1 cellular context compared by ENCODE assay signal in the genomic region with DNA sequence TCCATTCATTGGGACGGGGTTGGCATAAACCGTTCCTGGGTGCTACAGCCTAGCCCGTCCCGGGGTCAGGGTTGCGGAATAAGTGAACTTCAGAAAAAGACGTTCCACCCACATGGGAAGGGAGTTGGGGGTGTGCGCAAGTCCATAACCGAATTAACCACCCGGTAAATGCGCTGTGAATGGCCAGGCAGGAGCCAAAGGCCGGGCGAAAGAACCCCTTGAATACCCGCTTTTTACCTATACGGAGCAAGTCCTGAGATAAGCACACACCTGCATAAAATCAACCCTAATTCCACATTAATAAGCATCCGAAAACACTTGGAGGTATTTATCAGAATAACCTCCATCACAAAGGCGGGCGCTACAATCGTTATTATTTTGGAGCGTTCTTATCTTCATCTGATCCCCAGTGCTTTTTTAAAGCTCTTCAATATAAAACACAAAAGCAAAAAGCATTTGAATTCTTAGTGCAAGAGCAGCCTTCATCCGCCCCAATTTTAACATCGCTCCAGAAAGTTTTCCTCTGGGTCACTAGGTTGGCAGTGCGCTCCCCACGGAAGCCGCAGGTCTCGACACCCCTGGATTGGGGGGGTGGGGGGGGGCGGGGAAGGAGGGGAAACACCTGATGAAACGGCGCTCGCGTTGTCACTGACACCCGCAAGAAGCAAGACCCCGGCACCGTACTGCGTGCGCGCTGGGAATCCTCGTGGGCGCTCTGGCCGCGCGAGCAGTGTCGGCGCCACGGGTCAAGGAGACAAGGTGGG.
TF ChIP-seq lines count a peak whose summit lies in the region.

No MANE protein-coding gene starts in this region.

TF ChIP-seq in K562, 482 proteins besides CTCF, POLR2A, EP300 and RAD21 (continued from another document and continues in another):
- TF ChIP-seq, protein P1, sequence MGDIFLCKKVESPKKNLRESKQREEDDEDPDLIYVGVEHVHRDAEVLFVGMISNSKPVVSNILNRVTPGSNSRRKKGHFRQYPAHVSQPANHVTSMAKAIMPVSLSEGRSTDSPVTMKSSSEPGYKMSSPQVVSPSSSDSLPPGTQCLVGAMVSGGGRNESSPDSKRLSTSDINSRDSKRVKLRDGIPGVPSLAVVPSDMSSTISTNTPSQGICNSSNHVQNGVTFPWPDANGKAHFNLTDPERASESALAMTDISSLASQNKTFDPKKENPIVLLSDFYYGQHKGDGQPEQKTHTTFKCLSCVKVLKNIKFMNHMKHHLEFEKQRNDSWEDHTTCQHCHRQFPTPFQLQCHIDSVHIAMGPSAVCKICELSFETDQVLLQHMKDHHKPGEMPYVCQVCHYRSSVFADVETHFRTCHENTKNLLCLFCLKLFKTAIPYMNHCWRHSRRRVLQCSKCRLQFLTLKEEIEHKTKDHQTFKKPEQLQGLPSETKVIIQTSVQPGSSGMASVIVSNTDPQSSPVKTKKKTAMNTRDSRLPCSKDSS (IDR thresholded peaks at IDR 0.05; ENCODE audit: low read depth, partially characterized antibody), result no peak
- TF ChIP-seq, protein P2, sequence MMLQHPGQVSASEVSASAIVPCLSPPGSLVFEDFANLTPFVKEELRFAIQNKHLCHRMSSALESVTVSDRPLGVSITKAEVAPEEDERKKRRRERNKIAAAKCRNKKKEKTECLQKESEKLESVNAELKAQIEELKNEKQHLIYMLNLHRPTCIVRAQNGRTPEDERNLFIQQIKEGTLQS (IDR thresholded peaks at IDR 0.05), result no peak
- TF ChIP-seq, protein P2 (CRISPR knock-in tag; conservative IDR thresholded peaks at IDR 0.05), result no peak
- TF ChIP-seq SRSF3 (IDR thresholded peaks at IDR 0.05; ENCODE audit: insufficient read depth, low read length), result no peak
- TF ChIP-seq EGR1 (conservative IDR thresholded peaks at IDR 0.05), result no peak
- TF ChIP-seq DACH1 (IDR thresholded peaks at IDR 0.05; ENCODE audit: partially characterized antibody), result no peak
- TF ChIP-seq, protein P3, sequence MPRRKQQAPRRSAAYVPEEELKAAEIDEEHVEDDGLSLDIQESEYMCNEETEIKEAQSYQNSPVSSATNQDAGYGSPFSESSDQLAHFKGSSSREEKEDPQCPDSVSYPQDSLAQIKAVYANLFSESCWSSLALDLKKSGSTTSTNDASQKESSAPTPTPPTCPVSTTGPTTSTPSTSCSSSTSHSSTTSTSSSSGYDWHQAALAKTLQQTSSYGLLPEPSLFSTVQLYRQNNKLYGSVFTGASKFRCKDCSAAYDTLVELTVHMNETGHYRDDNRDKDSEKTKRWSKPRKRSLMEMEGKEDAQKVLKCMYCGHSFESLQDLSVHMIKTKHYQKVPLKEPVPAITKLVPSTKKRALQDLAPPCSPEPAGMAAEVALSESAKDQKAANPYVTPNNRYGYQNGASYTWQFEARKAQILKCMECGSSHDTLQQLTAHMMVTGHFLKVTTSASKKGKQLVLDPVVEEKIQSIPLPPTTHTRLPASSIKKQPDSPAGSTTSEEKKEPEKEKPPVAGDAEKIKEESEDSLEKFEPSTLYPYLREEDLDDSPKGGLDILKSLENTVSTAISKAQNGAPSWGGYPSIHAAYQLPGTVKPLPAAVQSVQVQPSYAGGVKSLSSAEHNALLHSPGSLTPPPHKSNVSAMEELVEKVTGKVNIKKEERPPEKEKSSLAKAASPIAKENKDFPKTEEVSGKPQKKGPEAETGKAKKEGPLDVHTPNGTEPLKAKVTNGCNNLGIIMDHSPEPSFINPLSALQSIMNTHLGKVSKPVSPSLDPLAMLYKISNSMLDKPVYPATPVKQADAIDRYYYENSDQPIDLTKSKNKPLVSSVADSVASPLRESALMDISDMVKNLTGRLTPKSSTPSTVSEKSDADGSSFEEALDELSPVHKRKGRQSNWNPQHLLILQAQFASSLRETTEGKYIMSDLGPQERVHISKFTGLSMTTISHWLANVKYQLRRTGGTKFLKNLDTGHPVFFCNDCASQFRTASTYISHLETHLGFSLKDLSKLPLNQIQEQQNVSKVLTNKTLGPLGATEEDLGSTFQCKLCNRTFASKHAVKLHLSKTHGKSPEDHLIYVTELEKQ (CRISPR knock-in tag; IDR thresholded peaks at IDR 0.05), result no peak
- TF ChIP-seq, protein P4, sequence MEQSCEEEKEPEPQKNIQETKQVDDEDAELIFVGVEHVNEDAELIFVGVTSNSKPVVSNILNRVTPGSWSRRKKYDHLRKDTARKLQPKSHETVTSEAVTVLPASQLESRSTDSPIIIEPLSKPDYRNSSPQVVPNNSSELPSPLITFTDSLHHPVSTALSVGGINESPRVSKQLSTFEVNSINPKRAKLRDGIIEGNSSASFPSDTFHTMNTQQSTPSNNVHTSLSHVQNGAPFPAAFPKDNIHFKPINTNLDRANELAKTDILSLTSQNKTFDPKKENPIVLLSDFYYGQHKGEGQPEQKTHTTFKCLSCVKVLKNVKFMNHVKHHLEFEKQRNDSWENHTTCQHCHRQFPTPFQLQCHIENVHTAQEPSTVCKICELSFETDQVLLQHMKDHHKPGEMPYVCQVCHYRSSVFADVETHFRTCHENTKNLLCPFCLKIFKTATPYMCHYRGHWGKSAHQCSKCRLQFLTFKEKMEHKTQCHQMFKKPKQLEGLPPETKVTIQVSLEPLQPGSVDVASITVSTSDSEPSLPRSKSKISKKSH (CRISPR knock-in tag; IDR thresholded peaks at IDR 0.05), result no peak
- TF ChIP-seq GTF2A2 (tag; IDR thresholded peaks at IDR 0.05), result no peak
- TF ChIP-seq RBM39 (optimal IDR thresholded peaks at IDR 0.05; ENCODE audit: low read depth, low read length), result no peak
- TF ChIP-seq RBFOX2 (IDR thresholded peaks at IDR 0.05; ENCODE audit: low read depth, low read length), result peak; percentile 5
- TF ChIP-seq ZFX (CRISPR knock-in tag; IDR thresholded peaks at IDR 0.05), result no peak
- TF ChIP-seq SAP30 (IDR thresholded peaks at IDR 0.05; ENCODE audit: borderline replicate concordance, insufficient read depth, low read depth, low read length, poor library complexity, severe bottlenecking), result no peak
- TF ChIP-seq ZNF507 (tag; conservative IDR thresholded peaks at IDR 0.05), result no peak
- no peak for TF ChIP-seq ETV6 (IDR thresholded peaks at IDR 0.05; ENCODE audit: borderline replicate concordance in 1 of 2, low read depth in 2 of 2, low read length in 1 of 2)
- no peak for TF ChIP-seq ETV6 (CRISPR knock-in tag; IDR thresholded peaks at IDR 0.05; ENCODE audit: borderline replicate concordance)
- no peak for TF ChIP-seq ETV5 (CRISPR knock-in tag; IDR thresholded peaks at IDR 0.05; ENCODE audit: low read depth)
- TF ChIP-seq, protein P5, sequence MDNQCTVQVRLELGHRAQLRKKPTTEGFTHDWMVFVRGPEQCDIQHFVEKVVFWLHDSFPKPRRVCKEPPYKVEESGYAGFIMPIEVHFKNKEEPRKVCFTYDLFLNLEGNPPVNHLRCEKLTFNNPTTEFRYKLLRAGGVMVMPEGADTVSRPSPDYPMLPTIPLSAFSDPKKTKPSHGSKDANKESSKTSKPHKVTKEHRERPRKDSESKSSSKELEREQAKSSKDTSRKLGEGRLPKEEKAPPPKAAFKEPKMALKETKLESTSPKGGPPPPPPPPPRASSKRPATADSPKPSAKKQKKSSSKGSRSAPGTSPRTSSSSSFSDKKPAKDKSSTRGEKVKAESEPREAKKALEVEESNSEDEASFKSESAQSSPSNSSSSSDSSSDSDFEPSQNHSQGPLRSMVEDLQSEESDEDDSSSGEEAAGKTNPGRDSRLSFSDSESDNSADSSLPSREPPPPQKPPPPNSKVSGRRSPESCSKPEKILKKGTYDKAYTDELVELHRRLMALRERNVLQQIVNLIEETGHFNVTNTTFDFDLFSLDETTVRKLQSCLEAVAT (IDR thresholded peaks at IDR 0.05), result 0 out of 4 replicates have a peak, but pooled peaks of 1 of the 2 experiments have one; percentile 16
- TF ChIP-seq ZNF12 (CRISPR knock-in tag; IDR thresholded peaks at IDR 0.05), result no peak
- TF ChIP-seq SP1 (CRISPR knock-in tag; IDR thresholded peaks at IDR 0.05), result peak; percentile 9; the same call in 1 of the 2 replicates
- TF ChIP-seq, protein P6, sequence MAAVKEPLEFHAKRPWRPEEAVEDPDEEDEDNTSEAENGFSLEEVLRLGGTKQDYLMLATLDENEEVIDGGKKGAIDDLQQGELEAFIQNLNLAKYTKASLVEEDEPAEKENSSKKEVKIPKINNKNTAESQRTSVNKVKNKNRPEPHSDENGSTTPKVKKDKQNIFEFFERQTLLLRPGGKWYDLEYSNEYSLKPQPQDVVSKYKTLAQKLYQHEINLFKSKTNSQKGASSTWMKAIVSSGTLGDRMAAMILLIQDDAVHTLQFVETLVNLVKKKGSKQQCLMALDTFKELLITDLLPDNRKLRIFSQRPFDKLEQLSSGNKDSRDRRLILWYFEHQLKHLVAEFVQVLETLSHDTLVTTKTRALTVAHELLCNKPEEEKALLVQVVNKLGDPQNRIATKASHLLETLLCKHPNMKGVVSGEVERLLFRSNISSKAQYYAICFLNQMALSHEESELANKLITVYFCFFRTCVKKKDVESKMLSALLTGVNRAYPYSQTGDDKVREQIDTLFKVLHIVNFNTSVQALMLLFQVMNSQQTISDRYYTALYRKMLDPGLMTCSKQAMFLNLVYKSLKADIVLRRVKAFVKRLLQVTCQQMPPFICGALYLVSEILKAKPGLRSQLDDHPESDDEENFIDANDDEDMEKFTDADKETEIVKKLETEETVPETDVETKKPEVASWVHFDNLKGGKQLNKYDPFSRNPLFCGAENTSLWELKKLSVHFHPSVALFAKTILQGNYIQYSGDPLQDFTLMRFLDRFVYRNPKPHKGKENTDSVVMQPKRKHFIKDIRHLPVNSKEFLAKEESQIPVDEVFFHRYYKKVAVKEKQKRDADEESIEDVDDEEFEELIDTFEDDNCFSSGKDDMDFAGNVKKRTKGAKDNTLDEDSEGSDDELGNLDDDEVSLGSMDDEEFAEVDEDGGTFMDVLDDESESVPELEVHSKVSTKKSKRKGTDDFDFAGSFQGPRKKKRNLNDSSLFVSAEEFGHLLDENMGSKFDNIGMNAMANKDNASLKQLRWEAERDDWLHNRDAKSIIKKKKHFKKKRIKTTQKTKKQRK (IDR thresholded peaks at IDR 0.05; ENCODE audit: borderline replicate concordance, low read depth, low read length), result no peak
- no peak for TF ChIP-seq SAFB2 (IDR thresholded peaks at IDR 0.05; ENCODE audit: borderline replicate concordance, low read depth, low read length, severe bottlenecking)
- no peak for TF ChIP-seq ZFP36 (IDR thresholded peaks at IDR 0.05; ENCODE audit: low read depth, low read length, partially characterized antibody)
- TF ChIP-seq PHF21A (IDR thresholded peaks at IDR 0.05; ENCODE audit: borderline replicate concordance, low read depth), result no peak
- TF ChIP-seq BRD4 (IDR thresholded peaks at IDR 0.05), result no peak
- no peak for TF ChIP-seq HIVEP1 (CRISPR knock-in tag; IDR thresholded peaks at IDR 0.05)
- no peak for TF ChIP-seq ZNF408 (CRISPR knock-in tag; IDR thresholded peaks at IDR 0.05; ENCODE audit: low read depth)
- no peak for TF ChIP-seq CTBP1 (IDR thresholded peaks at IDR 0.05; ENCODE audit: borderline replicate concordance)
- TF ChIP-seq ILK (tag; IDR thresholded peaks at IDR 0.05; ENCODE audit: borderline replicate concordance, low read depth), result no peak
- no peak for TF ChIP-seq ZBTB17 (CRISPR knock-in tag; IDR thresholded peaks at IDR 0.05)
- TF ChIP-seq ZNF75A (CRISPR knock-in tag; IDR thresholded peaks at IDR 0.05), result no peak
- TF ChIP-seq ZNF764 (CRISPR knock-in tag; IDR thresholded peaks at IDR 0.05; ENCODE audit: low read depth), result no peak
- no peak for TF ChIP-seq ZNF263 (CRISPR knock-in tag; IDR thresholded peaks at IDR 0.05; ENCODE audit: borderline replicate concordance)
- no peak for TF ChIP-seq CCAR2 (IDR thresholded peaks at IDR 0.05; ENCODE audit: low read depth, low read length)
- no peak for TF ChIP-seq KHSRP (IDR thresholded peaks at IDR 0.05)
- TF ChIP-seq PPARD (CRISPR knock-in tag; IDR thresholded peaks at IDR 0.05), result no peak
- TF ChIP-seq TAF1 (IDR thresholded peaks at IDR 0.05; ENCODE audit: control insufficient read depth, extremely low read depth, insufficient read depth, low read length, severe bottlenecking), result no peak
- TF ChIP-seq, protein P7, sequence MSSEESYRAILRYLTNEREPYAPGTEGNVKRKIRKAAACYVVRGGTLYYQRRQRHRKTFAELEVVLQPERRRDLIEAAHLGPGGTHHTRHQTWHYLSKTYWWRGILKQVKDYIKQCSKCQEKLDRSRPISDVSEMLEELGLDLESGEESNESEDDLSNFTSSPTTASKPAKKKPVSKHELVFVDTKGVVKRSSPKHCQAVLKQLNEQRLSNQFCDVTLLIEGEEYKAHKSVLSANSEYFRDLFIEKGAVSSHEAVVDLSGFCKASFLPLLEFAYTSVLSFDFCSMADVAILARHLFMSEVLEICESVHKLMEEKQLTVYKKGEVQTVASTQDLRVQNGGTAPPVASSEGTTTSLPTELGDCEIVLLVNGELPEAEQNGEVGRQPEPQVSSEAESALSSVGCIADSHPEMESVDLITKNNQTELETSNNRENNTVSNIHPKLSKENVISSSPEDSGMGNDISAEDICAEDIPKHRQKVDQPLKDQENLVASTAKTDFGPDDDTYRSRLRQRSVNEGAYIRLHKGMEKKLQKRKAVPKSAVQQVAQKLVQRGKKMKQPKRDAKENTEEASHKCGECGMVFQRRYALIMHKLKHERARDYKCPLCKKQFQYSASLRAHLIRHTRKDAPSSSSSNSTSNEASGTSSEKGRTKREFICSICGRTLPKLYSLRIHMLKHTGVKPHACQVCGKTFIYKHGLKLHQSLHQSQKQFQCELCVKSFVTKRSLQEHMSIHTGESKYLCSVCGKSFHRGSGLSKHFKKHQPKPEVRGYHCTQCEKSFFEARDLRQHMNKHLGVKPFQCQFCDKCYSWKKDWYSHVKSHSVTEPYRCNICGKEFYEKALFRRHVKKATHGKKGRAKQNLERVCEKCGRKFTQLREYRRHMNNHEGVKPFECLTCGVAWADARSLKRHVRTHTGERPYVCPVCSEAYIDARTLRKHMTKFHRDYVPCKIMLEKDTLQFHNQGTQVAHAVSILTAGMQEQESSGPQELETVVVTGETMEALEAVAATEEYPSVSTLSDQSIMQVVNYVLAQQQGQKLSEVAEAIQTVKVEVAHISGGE (CRISPR knock-in tag; IDR thresholded peaks at IDR 0.05), result no peak; a peak in 1 of 6 replicates
- no peak for TF ChIP-seq TCF7 (IDR thresholded peaks at IDR 0.05; ENCODE audit: borderline replicate concordance)
- TF ChIP-seq MBD2 (IDR thresholded peaks at IDR 0.05; ENCODE audit: borderline replicate concordance, low read depth), result no peak
- TF ChIP-seq, protein P8, sequence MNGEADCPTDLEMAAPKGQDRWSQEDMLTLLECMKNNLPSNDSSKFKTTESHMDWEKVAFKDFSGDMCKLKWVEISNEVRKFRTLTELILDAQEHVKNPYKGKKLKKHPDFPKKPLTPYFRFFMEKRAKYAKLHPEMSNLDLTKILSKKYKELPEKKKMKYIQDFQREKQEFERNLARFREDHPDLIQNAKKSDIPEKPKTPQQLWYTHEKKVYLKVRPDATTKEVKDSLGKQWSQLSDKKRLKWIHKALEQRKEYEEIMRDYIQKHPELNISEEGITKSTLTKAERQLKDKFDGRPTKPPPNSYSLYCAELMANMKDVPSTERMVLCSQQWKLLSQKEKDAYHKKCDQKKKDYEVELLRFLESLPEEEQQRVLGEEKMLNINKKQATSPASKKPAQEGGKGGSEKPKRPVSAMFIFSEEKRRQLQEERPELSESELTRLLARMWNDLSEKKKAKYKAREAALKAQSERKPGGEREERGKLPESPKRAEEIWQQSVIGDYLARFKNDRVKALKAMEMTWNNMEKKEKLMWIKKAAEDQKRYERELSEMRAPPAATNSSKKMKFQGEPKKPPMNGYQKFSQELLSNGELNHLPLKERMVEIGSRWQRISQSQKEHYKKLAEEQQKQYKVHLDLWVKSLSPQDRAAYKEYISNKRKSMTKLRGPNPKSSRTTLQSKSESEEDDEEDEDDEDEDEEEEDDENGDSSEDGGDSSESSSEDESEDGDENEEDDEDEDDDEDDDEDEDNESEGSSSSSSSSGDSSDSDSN (IDR thresholded peaks at IDR 0.05; ENCODE audit: borderline replicate concordance in 1 of 2, low read depth in 2 of 2, low read length in 2 of 2), result no peak
- TF ChIP-seq POLR2AphosphoS5 (IDR thresholded peaks at IDR 0.05; ENCODE audit: control insufficient read depth, insufficient read depth, low read depth, low read length), result 0 out of 2 replicates have a peak, but pooled peaks have one; percentile 30
